ENCODE assay signal across 21 cellular contexts in genomic region chr1:52474807-52475206, GRCh38.
DNase-seq lines count a peak whose midpoint lies in the region; ATAC-seq and TF ChIP-seq lines count a peak whose summit lies in the region.
"Had no signal": no experiment of that assay in that cellular context is flagged by ENCODE, and none has a peak within 500 bp of the region (broad histone marks: within the 10 kb centered on the region; RNA-seq: fewer than 3 reads in every experiment).

No MANE protein-coding gene starts in this region.

- no peaks in the 10 kb centered on the region for H3K9me3 Mint-ChIP-seq in MCF 10A (ENCODE audit: unreplicated experiment)
- H3K9me3 Mint-ChIP-seq in activated T-helper 1 cell treated with anti-CD3 and anti-CD28 coated beads, Interleukin-12 subunit alpha, Interleukin-12 subunit beta, Interleukin-2, Interleukin-4 antibody, amounts not matched to agents 30 ng/mL and 10 ng/mL and 1 ng/mL, durations not matched to agents 14 hours and 24 hours and 36 hours = no peaks in the 10 kb centered on the region
- H3K9me3 Mint-ChIP-seq: CD8-positive, alpha-beta memory T cell; HFFc6; IgD-negative memory B cell had no signal

- no peaks in the 10 kb centered on the region for H3K27me3 ChIP-seq in breast epithelium
- no peaks in the 10 kb centered on the region for H3K27me3 ChIP-seq in MM.1S (replicated peaks; ENCODE audit: insufficient read depth, low read length)
- H3K27me3 ChIP-seq in upper lobe of left lung = no peaks in the 10 kb centered on the region
- H3K27me3 ChIP-seq: SJSA1 had no signal

- no peak overlapping the region for H2AFZ ChIP-seq in MM.1S (ENCODE audit: low read length)

- no peaks in the 10 kb centered on the region for H3K9me2 ChIP-seq in MM.1S (replicated peaks; ENCODE audit: insufficient read depth, low read length)

- no peaks in the 10 kb centered on the region for H3K9me3 ChIP-seq in breast epithelium
- no peaks in the 10 kb centered on the region for H3K9me3 ChIP-seq in MM.1S (replicated peaks; ENCODE audit: insufficient read depth, low read length)
- H3K9me3 ChIP-seq in upper lobe of left lung = no peaks in the 10 kb centered on the region
- H3K9me3 ChIP-seq: SJSA1 had no signal

- H3K36me3 Mint-ChIP-seq in MCF 10A (ENCODE audit: insufficient read depth, unreplicated experiment) = peaks cover 18% of the 10 kb centered on the region
- peaks cover 21% of the 10 kb centered on the region for H3K36me3 Mint-ChIP-seq in activated T-helper 1 cell treated with anti-CD3 and anti-CD28 coated beads, Interleukin-12 subunit alpha, Interleukin-12 subunit beta, Interleukin-2, Interleukin-4 antibody, amounts not matched to agents 30 ng/mL and 10 ng/mL and 1 ng/mL, durations not matched to agents 14 hours and 24 hours and 36 hours (ENCODE audit: low read depth)

- H3K36me3 ChIP-seq in breast epithelium = peaks cover 3% of the 10 kb centered on the region
- no peaks in the 10 kb centered on the region for H3K36me3 ChIP-seq in MM.1S (replicated peaks; ENCODE audit: insufficient read depth, low read length)
- peaks cover 0 to 43% (median 7%) of the 10 kb centered on the region in 4 donors for H3K36me3 ChIP-seq in upper lobe of left lung

- H3K4me2 ChIP-seq in MM.1S (ENCODE audit: low read depth, low read length) = peak overlapping the region; percentile 56

- no peak overlapping the region for H3K4me3 Mint-ChIP-seq in MCF 10A (ENCODE audit: unreplicated experiment)
- no peak overlapping the region for H3K4me3 Mint-ChIP-seq in activated T-helper 1 cell treated with anti-CD3 and anti-CD28 coated beads, Interleukin-12 subunit alpha, Interleukin-12 subunit beta, Interleukin-2, Interleukin-4 antibody, amounts not matched to agents 30 ng/mL and 10 ng/mL and 1 ng/mL, durations not matched to agents 14 hours and 24 hours and 36 hours
- H3K4me3 Mint-ChIP-seq: CD8-positive, alpha-beta memory T cell; HFFc6; IgD-negative memory B cell had no signal

- no peak overlapping the region for H3K9ac ChIP-seq in MM.1S (ENCODE audit: low read length)

- TF ChIP-seq POLR2A in breast epithelium (IDR thresholded peaks at IDR 0.05) = no peak
- TF ChIP-seq POLR2A in upper lobe of left lung (IDR thresholded peaks at IDR 0.05) = no peak

- 0 out of 2 replicates have a peak, but pooled peaks cover 7% of the 10 kb centered on the region for H3F3A ChIP-seq in MM.1S (ENCODE audit: insufficient read depth, low read length)

- H4K20me1 ChIP-seq in MM.1S (ENCODE audit: insufficient read depth, low read length) = no peaks in the 10 kb centered on the region

- POLR2A ChIA-PET in MCF 10A (lab: Yijun Ruan, JAX) = interaction anchor here (1.1 to 1.8 kb wide), 3 partner anchors 10 to 14 kb away, joined by 3 to 6 read pairs (median 4); no protein-coding TSS in a partner anchor

- 89 to 92% methylated on average over 4 of the region's 4 CpGs for WGBS in upper lobe of left lung, 2 donors

- H3K79me2 ChIP-seq in MM.1S (ENCODE audit: low read length) = no peaks in the 10 kb centered on the region

- no peak overlapping the region for H3K27ac Mint-ChIP-seq in MCF 10A (ENCODE audit: low read depth, unreplicated experiment)
- no peak overlapping the region for H3K27ac Mint-ChIP-seq in activated T-helper 1 cell treated with anti-CD3 and anti-CD28 coated beads, Interleukin-12 subunit alpha, Interleukin-12 subunit beta, Interleukin-2, Interleukin-4 antibody, amounts not matched to agents 30 ng/mL and 10 ng/mL and 1 ng/mL, durations not matched to agents 14 hours and 24 hours and 36 hours
- H3K27ac Mint-ChIP-seq: HFFc6 had no signal

- no peaks in the 10 kb centered on the region for H3K4me1 Mint-ChIP-seq in MCF 10A (ENCODE audit: insufficient read depth, unreplicated experiment)
- H3K4me1 Mint-ChIP-seq in activated T-helper 1 cell treated with anti-CD3 and anti-CD28 coated beads, Interleukin-12 subunit alpha, Interleukin-12 subunit beta, Interleukin-2, Interleukin-4 antibody, amounts not matched to agents 30 ng/mL and 10 ng/mL and 1 ng/mL, durations not matched to agents 14 hours and 24 hours and 36 hours (ENCODE audit: low read depth) = no peaks in the 10 kb centered on the region

- H3K4me3 ChIP-seq in breast epithelium = no peak overlapping the region
- no peak overlapping the region for H3K4me3 ChIP-seq in MM.1S (ENCODE audit: low read length)
- no peak overlapping the region for H3K4me3 ChIP-seq in upper lobe of left lung
- H3K4me3 ChIP-seq: SJSA1 had no signal

- TF ChIP-seq EP300 in upper lobe of left lung (IDR thresholded peaks at IDR 0.05) = no peak

- no peak for TF ChIP-seq CTCF in MCF 10A (IDR thresholded peaks at IDR 0.05; ENCODE audit: unreplicated experiment)
- TF ChIP-seq CTCF in breast epithelium (IDR thresholded peaks at IDR 0.05) = no peak
- TF ChIP-seq CTCF in MM.1S (IDR thresholded peaks at IDR 0.05; ENCODE audit: low read length) = no peak
- no peak for TF ChIP-seq CTCF in upper lobe of left lung (IDR thresholded peaks at IDR 0.05)

- TSS peak; percentile 34 for BruUV-seq in MCF 10A (replicated peaks; lab: Mats Ljungman, UMichigan)

- H3K27ac ChIP-seq in breast epithelium (no peak overlapping the region), MM.1S (ENCODE audit: low read length) (peak overlapping the region; percentile 35; the same call in 1 of the 2 replicates), upper lobe of left lung (no peak overlapping the region)
- H3K27ac ChIP-seq: SJSA1 had no signal

- CTCF ChIA-PET in MCF 10A (lab: Yijun Ruan, JAX) = no interaction called here

- ATAC-seq in upper lobe of left lung (ENCODE audit: low FRiP score in 2 of 2) = no peak

- DNase-seq in MCF 10A (ENCODE audit: unreplicated experiment) (no peak), breast epithelium (ENCODE audit: low spot score in 2 of 2) (no peak), MM.1S (peak; percentile 55), inferior parietal cortex (ENCODE audit: extremely low spot score) (peak; percentile 25), HT-29 (ENCODE audit: low spot score) (no peak), upper lobe of left lung (no peak)
- DNase-seq in activated CD4-positive, alpha-beta T cell treated with anti-CD3 and anti-CD28 coated beads, Interleukin-2, amount 50 U/mL, for 4 hours = no peak
- no peak for DNase-seq in activated T-helper 1 cell treated with anti-CD3 and anti-CD28 coated beads, Interleukin-12 subunit alpha, Interleukin-12 subunit beta, Interleukin-2, Interleukin-4 antibody, amounts not matched to agents 30 ng/mL and 10 ng/mL and 1 ng/mL, durations not matched to agents 14 hours and 24 hours and 36 hours (ENCODE audit: low spot score)
- DNase-seq: C1 segment of cervical spinal cord; CD8-positive, alpha-beta memory T cell; DMS79; H7; HFFc6; Kasumi-1; NCI-H1092 treated with DMSO at 0.1 percent for 48 hours; NCI-H1694 treated with DMSO at 0.1 percent for 48 hours; NCI-H2107; NCI-H510A; NCI-H748 treated with DMSO at 0.1 percent for 48 hours had no signal

- no peaks in the 10 kb centered on the region for H3K4me1 ChIP-seq in breast epithelium
- H3K4me1 ChIP-seq in MM.1S (ENCODE audit: low read length) = peaks cover 19% of the 10 kb centered on the region
- H3K4me1 ChIP-seq in upper lobe of left lung = no peaks in the 10 kb centered on the region
- H3K4me1 ChIP-seq: SJSA1 had no signal

- no peaks in the 10 kb centered on the region for H3K27me3 Mint-ChIP-seq in MCF 10A (ENCODE audit: insufficient read depth, unreplicated experiment)
- no peaks in the 10 kb centered on the region for H3K27me3 Mint-ChIP-seq in activated T-helper 1 cell treated with anti-CD3 and anti-CD28 coated beads, Interleukin-12 subunit alpha, Interleukin-12 subunit beta, Interleukin-2, Interleukin-4 antibody, amounts not matched to agents 30 ng/mL and 10 ng/mL and 1 ng/mL, durations not matched to agents 14 hours and 24 hours and 36 hours (ENCODE audit: insufficient read depth)
- H3K27me3 Mint-ChIP-seq: CD8-positive, alpha-beta memory T cell; IgD-negative memory B cell had no signal

- intact Hi-C loops in MCF 10A (cut with micrococcal nuclease) (no loop called here), breast epithelium (cut with DNase I; ENCODE audit: low total_unique reads) (no loop called here)
- intact Hi-C loops in activated T-helper 1 cell treated with anti-CD3 and anti-CD28 coated beads, Interleukin-12 subunit alpha, Interleukin-12 subunit beta, Interleukin-2, Interleukin-4 antibody, amounts not matched to agents 30 ng/mL and 10 ng/mL and 1 ng/mL, durations not matched to agents 14 hours and 24 hours and 36 hours (cut with micrococcal nuclease) = no loop called here

Comparison
In these comparisons a context has a peak if more than half of its experiments do, and no peak if none do; other contexts are left out.
1. DNase-seq: peak in MM.1S (single experiment) and inferior parietal cortex (single experiment); none in MCF 10A (single experiment), breast epithelium (0 of 2), HT-29 (single experiment), activated CD4-positive, alpha-beta T cell treated with anti-CD3 and anti-CD28 coated beads, Interleukin-2, amount 50 U/mL, for 4 hours (0 of 2), activated T-helper 1 cell treated with anti-CD3 and anti-CD28 coated beads, Interleukin-12 subunit alpha, Interleukin-12 subunit beta, Interleukin-2, Interleukin-4 antibody, amounts not matched to agents 30 ng/mL and 10 ng/mL and 1 ng/mL, durations not matched to agents 14 hours and 24 hours and 36 hours (single experiment) and upper lobe of left lung (0 of 2).